26 cellular contexts compared by ENCODE assay signal in the genomic region with DNA sequence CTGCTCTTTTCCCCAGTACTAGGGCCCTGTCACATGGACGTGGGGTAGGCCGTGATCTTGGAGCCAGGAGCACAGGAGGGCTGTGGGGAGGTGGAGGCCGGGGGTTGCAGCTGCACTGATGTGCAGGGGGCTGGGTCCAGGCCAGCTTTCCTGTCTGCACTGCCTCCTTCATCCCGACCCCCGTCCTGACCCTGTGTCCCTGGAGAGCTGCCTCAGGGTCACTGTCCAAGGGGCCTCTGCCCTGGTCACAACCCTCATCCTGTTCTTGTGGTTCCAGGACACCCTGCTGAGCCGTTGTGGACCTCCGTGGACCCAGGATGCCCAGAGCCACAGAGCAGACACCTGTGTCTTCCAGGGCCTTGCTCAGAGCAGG.
"Had no signal": no experiment of that assay in that cellular context is flagged by ENCODE, and none has a peak within 500 bp of the region (broad histone marks: within the 10 kb centered on the region; RNA-seq: fewer than 3 reads in every experiment).

No MANE protein-coding gene starts in this region.

- DNase-seq: activated CD4-positive, alpha-beta T cell treated with anti-CD3 and anti-CD28 coated beads for 1 hour; activated CD4-positive, alpha-beta T cell treated with anti-CD3 and anti-CD28 coated beads, Interleukin-2, amount 50 U/mL, for 1 hour; activated CD8-positive, alpha-beta T cell treated with anti-CD3 and anti-CD28 coated beads, Interleukin-2, amount 10 ng/mL, durations not matched to agents 7 days and 5 days; activated gamma-delta T cell treated with Interleukin-2 at 50 U/mL for 16 hours; brain microvascular endothelial cell; central memory CD4-positive, alpha-beta T cell; effector memory CD4-positive, alpha-beta T cell; foreskin keratinocyte; immature natural killer cell; kidney glomerular epithelial cell; naive B cell; stimulated activated CD4-positive, alpha-beta T cell treated with anti-CD3 and anti-CD28 coated beads, Interleukin-1b, Interleukin-23, amount 100 ng/mL, for 48 hours; substantia nigra; T-helper 1 cell; WERI-Rb-1 had no signal

- H3K4me3 Mint-ChIP-seq: activated CD8-positive, alpha-beta T cell treated with anti-CD3 and anti-CD28 coated beads, Interleukin-2, amount 10 ng/mL, durations not matched to agents 7 days and 5 days; activated naive CD4-positive, alpha-beta T cell treated with anti-CD3 and anti-CD28 coated beads, Interleukin-2, amount 50 U/mL, for 24 hours; immature natural killer cell; naive B cell; neural progenitor cell; stimulated activated naive CD8-positive, alpha-beta T cell treated with anti-CD3 and anti-CD28 coated beads, Interleukin-15, Interleukin-2, amounts not matched to agents 100 ng/mL and 50 ng/mL, for 24 hours had no signal

- H3K27me3 ChIP-seq: ascending aorta, brain microvascular endothelial cell, foreskin keratinocyte, neural progenitor cell, ovary, right atrium auricular region, uterus had no signal

- ATAC-seq: activated CD8-positive, alpha-beta T cell treated with anti-CD3 and anti-CD28 coated beads, Interleukin-2, amount 10 ng/mL, durations not matched to agents 7 days and 5 days; foreskin keratinocyte; psoas muscle had no signal

- H3K9me3 ChIP-seq: ascending aorta, ovary, psoas muscle, right atrium auricular region, uterus had no signal

- H3K4me1 ChIP-seq: ascending aorta, foreskin keratinocyte, neural progenitor cell, psoas muscle, right atrium auricular region, tibial nerve, uterus had no signal

- H3K27ac Mint-ChIP-seq: activated CD8-positive, alpha-beta T cell treated with anti-CD3 and anti-CD28 coated beads, Interleukin-2, amount 10 ng/mL, durations not matched to agents 7 days and 5 days; activated naive CD4-positive, alpha-beta T cell treated with anti-CD3 and anti-CD28 coated beads, Interleukin-2, amount 50 U/mL, for 24 hours; immature natural killer cell; naive B cell; stimulated activated naive CD8-positive, alpha-beta T cell treated with anti-CD3 and anti-CD28 coated beads, Interleukin-15, Interleukin-2, amounts not matched to agents 100 ng/mL and 50 ng/mL, for 24 hours had no signal

- H3K36me3 Mint-ChIP-seq: activated naive CD4-positive, alpha-beta T cell treated with anti-CD3 and anti-CD28 coated beads, Interleukin-2, amount 50 U/mL, for 24 hours; immature natural killer cell; neural progenitor cell had no signal

- H3K4me3 ChIP-seq: ascending aorta, hepatocyte, lung, neural progenitor cell, ovary, psoas muscle, right atrium auricular region, tibial nerve, uterus had no signal

- H3K9me3 Mint-ChIP-seq: activated naive CD4-positive, alpha-beta T cell treated with anti-CD3 and anti-CD28 coated beads, Interleukin-2, amount 50 U/mL, for 24 hours; immature natural killer cell; stimulated activated naive CD8-positive, alpha-beta T cell treated with anti-CD3 and anti-CD28 coated beads, Interleukin-15, Interleukin-2, amounts not matched to agents 100 ng/mL and 50 ng/mL, for 24 hours had no signal

- H3K27ac ChIP-seq: ascending aorta, brain microvascular endothelial cell, foreskin keratinocyte, hepatocyte, neural progenitor cell, ovary, psoas muscle, right atrium auricular region, tibial nerve, WERI-Rb-1 had no signal

- H3K4me1 Mint-ChIP-seq: activated naive CD4-positive, alpha-beta T cell treated with anti-CD3 and anti-CD28 coated beads, Interleukin-2, amount 50 U/mL, for 24 hours; immature natural killer cell; naive B cell had no signal

- H3K36me3 ChIP-seq: ascending aorta, brain microvascular endothelial cell, neural progenitor cell, ovary, right atrium auricular region, tibial nerve, uterus, WERI-Rb-1 had no signal
